22 cellular contexts compared by ENCODE assay signal in the genomic region with DNA sequence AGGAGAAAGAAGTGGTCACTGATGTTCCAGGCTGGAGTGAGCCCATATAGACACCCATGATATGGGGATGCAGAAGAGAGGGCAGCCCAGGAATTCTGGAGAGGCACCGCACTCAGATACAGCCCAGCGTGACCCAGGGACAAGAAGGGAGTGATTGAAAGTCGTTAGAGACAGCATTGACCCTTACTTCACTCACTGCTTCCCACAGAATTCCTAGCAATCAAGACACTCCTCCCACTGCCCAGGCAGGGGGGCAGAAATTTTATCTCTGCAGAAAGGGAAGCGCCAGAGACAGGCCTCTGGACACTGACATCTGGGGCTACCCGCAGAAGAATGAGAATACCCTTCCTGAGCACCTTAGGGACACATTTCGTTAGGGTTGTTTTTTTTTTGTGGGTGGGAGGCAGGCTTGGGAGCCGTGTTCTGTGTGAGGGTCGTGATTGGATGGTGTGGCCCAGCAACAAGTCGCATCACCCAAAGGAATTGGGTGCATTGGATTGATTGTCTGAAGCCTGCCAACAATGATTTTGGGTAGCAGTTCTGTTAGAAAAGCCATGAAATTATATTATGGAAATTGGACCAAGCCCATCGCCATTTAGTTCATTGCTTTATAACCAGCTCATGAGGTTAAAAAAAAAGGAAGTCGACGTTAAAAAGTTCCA. TPM values are rescaled to one million over a fixed set of nuclear protein-coding genes. Genes with fewer than 3 reads are reported as not detected.
DNase-seq lines count a peak whose midpoint lies in the region; ATAC-seq and TF ChIP-seq lines count a peak whose summit lies in the region.
"Had no signal": no experiment of that assay in that cellular context is flagged by ENCODE, and none has a peak within 500 bp of the region (broad histone marks: within the 10 kb centered on the region; RNA-seq: fewer than 3 reads in every experiment).

No MANE protein-coding gene starts in this region.

- peaks cover 13% of the 10 kb centered on the region for H3K27me3 Mint-ChIP-seq in activated CD4-positive, alpha-beta T cell treated with anti-CD3 and anti-CD28 coated beads, Interleukin-2, amount 10 ng/mL, durations not matched to agents 24 days and 14 days
- peaks cover 15% of the 10 kb centered on the region for H3K27me3 Mint-ChIP-seq in activated CD4-positive, alpha-beta T cell treated with anti-CD3 and anti-CD28 coated beads for 36 hours
- no peaks in the 10 kb centered on the region for H3K27me3 Mint-ChIP-seq in WTC11 (ENCODE audit: low read depth)
- H3K27me3 Mint-ChIP-seq in effector memory CD8-positive, alpha-beta T cell = peaks cover 0 to 20% of the 10 kb centered on the region in 2 donors
- H3K27me3 Mint-ChIP-seq: IgD-negative memory B cell had no signal

- H3K27ac Mint-ChIP-seq in activated CD4-positive, alpha-beta T cell treated with anti-CD3 and anti-CD28 coated beads, Interleukin-2, amount 10 ng/mL, durations not matched to agents 24 days and 14 days = no peak overlapping the region
- no peak overlapping the region for H3K27ac Mint-ChIP-seq in activated CD4-positive, alpha-beta T cell treated with anti-CD3 and anti-CD28 coated beads for 36 hours
- no peak overlapping the region for H3K27ac Mint-ChIP-seq in WTC11
- no peak overlapping the region for H3K27ac Mint-ChIP-seq in effector memory CD8-positive, alpha-beta T cell
- H3K27ac Mint-ChIP-seq: B cell, IgD-negative memory B cell had no signal

- H3K27ac ChIP-seq in coronary artery = no peak overlapping the region
- H3K27ac ChIP-seq: GM23248, HL-60, SJSA1 had no signal

- intact Hi-C loops in activated CD4-positive, alpha-beta T cell treated with anti-CD3 and anti-CD28 coated beads, Interleukin-2, amount 10 ng/mL, durations not matched to agents 24 days and 14 days (cut with micrococcal nuclease) = no loop called here
- intact Hi-C loops in activated CD4-positive, alpha-beta T cell treated with anti-CD3 and anti-CD28 coated beads for 36 hours (cut with DNase I, micrococcal nuclease) = no loop called here

- no peaks in the 10 kb centered on the region for H3K4me1 Mint-ChIP-seq in activated CD4-positive, alpha-beta T cell treated with anti-CD3 and anti-CD28 coated beads, Interleukin-2, amount 10 ng/mL, durations not matched to agents 24 days and 14 days
- H3K4me1 Mint-ChIP-seq in activated CD4-positive, alpha-beta T cell treated with anti-CD3 and anti-CD28 coated beads for 36 hours = no peaks in the 10 kb centered on the region
- H3K4me1 Mint-ChIP-seq in WTC11 = no peaks in the 10 kb centered on the region
- H3K4me1 Mint-ChIP-seq in effector memory CD8-positive, alpha-beta T cell (ENCODE audit: low read depth in 2 of 2) = no peaks in the 10 kb centered on the region
- H3K4me1 Mint-ChIP-seq: B cell, IgD-negative memory B cell had no signal

- CTCF ChIA-PET in activated CD4-positive, alpha-beta T cell treated with anti-CD3 and anti-CD28 coated beads for 36 hours (lab: Charles Lee) = interaction anchor here (1.0 kb wide), 1 partner anchor 14 kb away, joined by 4 read pairs; no protein-coding TSS in a partner anchor
- CTCF ChIA-PET in WTC11 (lab: Charles Lee) = interaction anchor here (0.6 to 1.4 kb wide), 2 partner anchors 12 to 14 kb away, joined by 3 read pairs; no protein-coding TSS in a partner anchor

- H3K36me3 Mint-ChIP-seq in activated CD4-positive, alpha-beta T cell treated with anti-CD3 and anti-CD28 coated beads, Interleukin-2, amount 10 ng/mL, durations not matched to agents 24 days and 14 days (ENCODE audit: low read depth) = no peaks in the 10 kb centered on the region
- no peaks in the 10 kb centered on the region for H3K36me3 Mint-ChIP-seq in activated CD4-positive, alpha-beta T cell treated with anti-CD3 and anti-CD28 coated beads for 36 hours (ENCODE audit: low read depth)
- H3K36me3 Mint-ChIP-seq in WTC11 = no peaks in the 10 kb centered on the region
- no peaks in the 10 kb centered on the region for H3K36me3 Mint-ChIP-seq in effector memory CD8-positive, alpha-beta T cell (ENCODE audit: insufficient read depth)
- H3K36me3 Mint-ChIP-seq: IgD-negative memory B cell had no signal

- H3K4me3 ChIP-seq in coronary artery = no peak overlapping the region
- H3K4me3 ChIP-seq: GM23248, MG63, SJSA1 had no signal

- POLR2A ChIA-PET in activated CD4-positive, alpha-beta T cell treated with anti-CD3 and anti-CD28 coated beads for 36 hours (lab: Charles Lee) = no interaction called here
- POLR2A ChIA-PET in WTC11 (lab: Charles Lee) = no interaction called here

- no peak overlapping the region for H3K4me3 Mint-ChIP-seq in activated CD4-positive, alpha-beta T cell treated with anti-CD3 and anti-CD28 coated beads, Interleukin-2, amount 10 ng/mL, durations not matched to agents 24 days and 14 days
- H3K4me3 Mint-ChIP-seq in activated CD4-positive, alpha-beta T cell treated with anti-CD3 and anti-CD28 coated beads for 36 hours = no peak overlapping the region
- no peak overlapping the region for H3K4me3 Mint-ChIP-seq in WTC11
- no peak overlapping the region for H3K4me3 Mint-ChIP-seq in effector memory CD8-positive, alpha-beta T cell
- H3K4me3 Mint-ChIP-seq: B cell, IgD-negative memory B cell had no signal

- H3K9me3 Mint-ChIP-seq in activated CD4-positive, alpha-beta T cell treated with anti-CD3 and anti-CD28 coated beads, Interleukin-2, amount 10 ng/mL, durations not matched to agents 24 days and 14 days = no peaks in the 10 kb centered on the region
- no peaks in the 10 kb centered on the region for H3K9me3 Mint-ChIP-seq in activated CD4-positive, alpha-beta T cell treated with anti-CD3 and anti-CD28 coated beads for 36 hours (ENCODE audit: low read depth)
- no peaks in the 10 kb centered on the region for H3K9me3 Mint-ChIP-seq in WTC11
- no peaks in the 10 kb centered on the region for H3K9me3 Mint-ChIP-seq in effector memory CD8-positive, alpha-beta T cell
- H3K9me3 Mint-ChIP-seq: IgD-negative memory B cell had no signal

- TF ChIP-seq CTCF in WTC11 (IDR thresholded peaks at IDR 0.05) (no peak), coronary artery (IDR thresholded peaks at IDR 0.05) (no peak)

- ATAC-seq in activated CD4-positive, alpha-beta T cell treated with anti-CD3 and anti-CD28 coated beads for 36 hours = no peak
- ATAC-seq in WTC11 = peak; percentile 74
- ATAC-seq in HG03342 (IDR thresholded peaks at IDR 0.05; ENCODE audit: unreplicated experiment) = no peak
- ATAC-seq in effector memory CD8-positive, alpha-beta T cell (replicated peaks) = no peak
- no peak for ATAC-seq in GM21786 (IDR thresholded peaks at IDR 0.05; ENCODE audit: unreplicated experiment)
- ATAC-seq: Panc1 had no signal

- peak; percentile 34 for DNase-seq in activated CD4-positive, alpha-beta T cell treated with anti-CD3 and anti-CD28 coated beads, Interleukin-2, amount 10 ng/mL, durations not matched to agents 24 days and 14 days
- DNase-seq in activated CD4-positive, alpha-beta T cell treated with anti-CD3 and anti-CD28 coated beads for 36 hours = no peak
- DNase-seq in WTC11 (ENCODE audit: low spot score) (no peak), iPS-NIHi11 (ENCODE audit: low spot score) (peak; percentile 53), coronary artery (ENCODE audit: low spot score) (no peak)
- DNase-seq in effector memory CD8-positive, alpha-beta T cell = no peak
- DNase-seq: 8988T, DMS153, GF-D8, GM23248, Kasumi-1, MG63, NCI-H1105, NCI-H1694, NCI-H2081 treated with DMSO at 0.1 percent for 48 hours had no signal

TF ChIP-seq in WTC11, 78 proteins besides CTCF, POLR2A, EP300 and RAD21:
- TF ChIP-seq, protein P1, sequence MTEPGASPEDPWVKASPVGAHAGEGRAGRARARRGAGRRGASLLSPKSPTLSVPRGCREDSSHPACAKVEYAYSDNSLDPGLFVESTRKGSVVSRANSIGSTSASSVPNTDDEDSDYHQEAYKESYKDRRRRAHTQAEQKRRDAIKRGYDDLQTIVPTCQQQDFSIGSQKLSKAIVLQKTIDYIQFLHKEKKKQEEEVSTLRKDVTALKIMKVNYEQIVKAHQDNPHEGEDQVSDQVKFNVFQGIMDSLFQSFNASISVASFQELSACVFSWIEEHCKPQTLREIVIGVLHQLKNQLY (CRISPR knock-in tag; IDR thresholded peaks at IDR 0.05) = no peak

RNA-seq across cellular contexts. Expression of a gene that starts 45.9 kb away (rescaled TPM):
- 41.0 and 50.4 TPM in 2 replicates for total RNA-seq in activated CD4-positive, alpha-beta T cell treated with anti-CD3 and anti-CD28 coated beads, Interleukin-2, amount 10 ng/mL, durations not matched to agents 24 days and 14 days
- total RNA-seq in activated CD4-positive, alpha-beta T cell treated with anti-CD3 and anti-CD28 coated beads for 36 hours = 10 to 100 TPM; 45.3 to 61.2 TPM
- total RNA-seq in WTC11 (2021) = 59.2 to 69.8 TPM (median 64.7 TPM) in 3 replicates

Comparison
In these comparisons a context has a peak if more than half of its experiments do, and no peak if none do; other contexts are left out.
1. DNase-seq: peak in activated CD4-positive, alpha-beta T cell treated with anti-CD3 and anti-CD28 coated beads, Interleukin-2, amount 10 ng/mL, durations not matched to agents 24 days and 14 days (single experiment) and iPS-NIHi11 (single experiment); none in activated CD4-positive, alpha-beta T cell treated with anti-CD3 and anti-CD28 coated beads for 36 hours (single experiment), WTC11 (single experiment), effector memory CD8-positive, alpha-beta T cell (0 of 3) and coronary artery (single experiment).